9 cellular contexts compared by ENCODE assay signal in the genomic region with DNA sequence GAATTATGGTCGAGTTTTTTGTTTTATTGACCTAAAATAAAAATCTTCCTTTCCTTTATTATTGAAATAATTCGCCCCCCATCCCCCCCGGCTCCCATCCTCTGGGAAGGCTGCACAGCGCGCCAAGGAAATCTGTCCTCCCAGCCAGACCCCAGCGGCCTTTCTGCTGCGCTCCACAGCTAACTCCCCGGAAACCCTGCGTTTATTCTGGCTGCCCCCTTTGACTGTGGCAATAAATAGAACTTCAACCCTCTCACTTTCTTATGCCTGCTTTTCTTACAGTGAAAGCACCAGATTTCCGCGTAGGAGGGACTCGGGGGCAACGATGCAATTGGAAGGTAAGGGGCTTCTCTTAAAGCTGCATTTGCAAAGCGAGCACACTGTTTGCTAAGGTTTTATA. TPM values are rescaled to one million over a fixed set of nuclear protein-coding genes. Genes with fewer than 3 reads are reported as not detected.
DNase-seq lines count a peak whose midpoint lies in the region; ATAC-seq and TF ChIP-seq lines count a peak whose summit lies in the region.
"Had no signal": no experiment of that assay in that cellular context is flagged by ENCODE, and none has a peak within 500 bp of the region (broad histone marks: within the 10 kb centered on the region; RNA-seq: fewer than 3 reads in every experiment).

No MANE protein-coding gene starts in this region.

- POLR2A ChIA-PET in CD4-positive, alpha-beta T cell (lab: Charles Lee): interaction anchor here (0.7 to 1.2 kb wide), 5 partner anchors 10 to 119 kb away, joined by 3 to 8 read pairs (median 4); partner anchors contain the start of genes C19orf12 and POP4

- H3K4me2 ChIP-seq in neural progenitor cell: peak overlapping the region; percentile 45

- H3K27ac ChIP-seq in CD4-positive, alpha-beta T cell (ENCODE audit: low read depth, low read length): no peak overlapping the region
- H3K27ac ChIP-seq in HUES48 (ENCODE audit: low read depth, low read length) (no peak overlapping the region), ectodermal cell (ENCODE audit: insufficient read depth, low read depth, low read length, poor library complexity, severe bottlenecking) (peak overlapping the region; percentile 16), neural progenitor cell (no peak overlapping the region)

- TF ChIP-seq CTCF in CD4-positive, alpha-beta T cell (IDR thresholded peaks at IDR 0.05): no peak
- no peak for TF ChIP-seq CTCF in neural progenitor cell (IDR thresholded peaks at IDR 0.05)

- CTCF ChIA-PET in CD4-positive, alpha-beta T cell (lab: Charles Lee): interaction anchor here (1.0 to 1.6 kb wide), 2 partner anchors 8 to 115 kb away, joined by 3 to 4 read pairs; no protein-coding TSS in a partner anchor

- H3K9me3 Mint-ChIP-seq in CD4-positive, alpha-beta T cell: no peaks in the 10 kb centered on the region
- H3K9me3 Mint-ChIP-seq in neural progenitor cell: no peaks in the 10 kb centered on the region
- H3K9me3 Mint-ChIP-seq in natural killer cell treated with Interleukin-12 subunit alpha and Interleukin-12 subunit beta and Interleukin-15 and Interleukin-18, amount 100 ng/mL, for 72 hours: no peaks in the 10 kb centered on the region
- H3K9me3 Mint-ChIP-seq: stimulated activated naive B cell treated with anti-CD40 and anti-IgM and Interleukin-4, amounts not matched to agents 10 μg/mL and 1 μg/mL and 100 μg/mL, for 72 hours had no signal

- intact Hi-C loops in CD4-positive, alpha-beta T cell (cut with DNase I, micrococcal nuclease): loop anchor here in 1 of 2 experiments (10.0 kb wide), 2 partner anchors 320 to 1630 kb away; no protein-coding TSS in a partner anchor

- H2AFZ ChIP-seq in neural progenitor cell (replicated peaks): peak overlapping the region; percentile 91

- H3K4me1 ChIP-seq in HUES48 (ENCODE audit: control insufficient read depth, insufficient read depth, low read length): peaks cover 13% of the 10 kb centered on the region
- peaks cover 8% of the 10 kb centered on the region for H3K4me1 ChIP-seq in ectodermal cell (ENCODE audit: control insufficient read depth, insufficient read depth, low read length)
- H3K4me1 ChIP-seq in neural progenitor cell: peaks cover 16% of the 10 kb centered on the region

- H3K36me3 ChIP-seq in HUES48 (ENCODE audit: control insufficient read depth, insufficient read depth, low read length) (no peaks in the 10 kb centered on the region), ectodermal cell (ENCODE audit: control insufficient read depth, insufficient read depth, low read length) (no peaks in the 10 kb centered on the region), neural progenitor cell (no peaks in the 10 kb centered on the region)

- ATAC-seq in CD4-positive, alpha-beta T cell (ENCODE audit: poor library complexity): no peak
- ATAC-seq in natural killer cell treated with Interleukin-12 subunit alpha and Interleukin-12 subunit beta and Interleukin-15 and Interleukin-18, amount 100 ng/mL, for 72 hours: no peak

- H3K4me3 Mint-ChIP-seq in CD4-positive, alpha-beta T cell: peak overlapping the region; percentile 25
- peak overlapping the region; percentile 76 for H3K4me3 Mint-ChIP-seq in neural progenitor cell
- H3K4me3 Mint-ChIP-seq in natural killer cell treated with Interleukin-12 subunit alpha and Interleukin-12 subunit beta and Interleukin-15 and Interleukin-18, amount 100 ng/mL, for 72 hours: no peak overlapping the region

- H3K4me3 ChIP-seq in HUES48 (ENCODE audit: low read depth, low read length): peak overlapping the region; percentile 45
- H3K4me3 ChIP-seq in ectodermal cell (ENCODE audit: insufficient read depth, low read depth, low read length): no peak overlapping the region
- H3K4me3 ChIP-seq in neural progenitor cell: no peak overlapping the region

- H3K27me3 ChIP-seq in CD4-positive, alpha-beta T cell (ENCODE audit: control insufficient read depth, insufficient read depth, low read length): peaks cover 5% of the 10 kb centered on the region
- H3K27me3 ChIP-seq in HUES48 (ENCODE audit: control insufficient read depth, insufficient read depth, low read length): peaks cover 7% of the 10 kb centered on the region
- no peaks in the 10 kb centered on the region for H3K27me3 ChIP-seq in ectodermal cell (ENCODE audit: control insufficient read depth, insufficient read depth, low read length, poor library complexity, severe bottlenecking)
- no peaks in the 10 kb centered on the region for H3K27me3 ChIP-seq in neural progenitor cell

- no peaks in the 10 kb centered on the region for H3K36me3 Mint-ChIP-seq in CD4-positive, alpha-beta T cell (ENCODE audit: low read depth)
- H3K36me3 Mint-ChIP-seq in neural progenitor cell: no peaks in the 10 kb centered on the region
- no peaks in the 10 kb centered on the region for H3K36me3 Mint-ChIP-seq in natural killer cell treated with Interleukin-12 subunit alpha and Interleukin-12 subunit beta and Interleukin-15 and Interleukin-18, amount 100 ng/mL, for 72 hours
- H3K36me3 Mint-ChIP-seq: stimulated activated naive B cell treated with anti-CD40 and anti-IgM and Interleukin-4, amounts not matched to agents 10 μg/mL and 1 μg/mL and 100 μg/mL, for 72 hours had no signal

- no peak for DNase-seq in CD4-positive, alpha-beta T cell
- DNase-seq in neural progenitor cell (ENCODE audit: low spot score): no peak
- DNase-seq in MV-4-11 (lab: John Stamatoyannopoulos, UW): no peak
- no peak for DNase-seq in natural killer cell treated with Interleukin-12 subunit alpha and Interleukin-12 subunit beta and Interleukin-15 and Interleukin-18, amount 100 ng/mL, for 72 hours (ENCODE audit: low spot score)
- DNase-seq in NCI-H2107 treated with DMSO at 0.1 percent for 48 hours (lab: John Stamatoyannopoulos, UW; ENCODE audit: unreplicated experiment): no peak
- no peak for DNase-seq in RKO (ENCODE audit: low spot score)
- DNase-seq: stimulated activated naive B cell treated with anti-CD40 and anti-IgM and Interleukin-4, amounts not matched to agents 10 μg/mL and 1 μg/mL and 100 μg/mL, for 72 hours had no signal

- WGBS in ectodermal cell, 2 experiments: 80 to 84% methylated on average over 14 of the region's 14 CpGs

- peaks cover 21% of the 10 kb centered on the region for H3F3A ChIP-seq in neural progenitor cell (ENCODE audit: low read depth)

- H3K9ac ChIP-seq in HUES48 (ENCODE audit: low read depth, low read length): peak overlapping the region; percentile 70
- H3K9ac ChIP-seq in neural progenitor cell: no peak overlapping the region

- no peak overlapping the region for H3K27ac Mint-ChIP-seq in CD4-positive, alpha-beta T cell
- peak overlapping the region; percentile 78 for H3K27ac Mint-ChIP-seq in neural progenitor cell
- H3K27ac Mint-ChIP-seq in natural killer cell treated with Interleukin-12 subunit alpha and Interleukin-12 subunit beta and Interleukin-15 and Interleukin-18, amount 100 ng/mL, for 72 hours: no peak overlapping the region
- H3K27ac Mint-ChIP-seq: stimulated activated naive B cell treated with anti-CD40 and anti-IgM and Interleukin-4, amounts not matched to agents 10 μg/mL and 1 μg/mL and 100 μg/mL, for 72 hours had no signal

- peaks cover 26% of the 10 kb centered on the region for H3K27me3 Mint-ChIP-seq in CD4-positive, alpha-beta T cell
- H3K27me3 Mint-ChIP-seq in neural progenitor cell (ENCODE audit: insufficient read depth, low read depth): peaks cover 10% of the 10 kb centered on the region
- peaks cover 23 to 26% of the 10 kb centered on the region in 2 donors for H3K27me3 Mint-ChIP-seq in natural killer cell treated with Interleukin-12 subunit alpha and Interleukin-12 subunit beta and Interleukin-15 and Interleukin-18, amount 100 ng/mL, for 72 hours

- H4K20me1 ChIP-seq in neural progenitor cell (ENCODE audit: low read depth): no peaks in the 10 kb centered on the region

- H3K9me3 ChIP-seq in CD4-positive, alpha-beta T cell (ENCODE audit: control insufficient read depth, low read length): no peaks in the 10 kb centered on the region
- H3K9me3 ChIP-seq in HUES48 (ENCODE audit: control insufficient read depth, insufficient read depth, low read length) (no peaks in the 10 kb centered on the region), ectodermal cell (ENCODE audit: control insufficient read depth, low read length) (no peaks in the 10 kb centered on the region), neural progenitor cell (ENCODE audit: low read depth) (no peaks in the 10 kb centered on the region)

- H3K4me1 Mint-ChIP-seq in CD4-positive, alpha-beta T cell (ENCODE audit: low read depth): peaks cover 6% of the 10 kb centered on the region
- H3K4me1 Mint-ChIP-seq in neural progenitor cell: peaks cover 21% of the 10 kb centered on the region
- H3K4me1 Mint-ChIP-seq in natural killer cell treated with Interleukin-12 subunit alpha and Interleukin-12 subunit beta and Interleukin-15 and Interleukin-18, amount 100 ng/mL, for 72 hours (ENCODE audit: low read depth in 2 of 2): no peaks in the 10 kb centered on the region

- H3K79me2 ChIP-seq in neural progenitor cell (ENCODE audit: low read depth): no peaks in the 10 kb centered on the region

RNA-seq across cellular contexts. Expression of gene C19orf12, which starts 9.7 kb away (rescaled TPM):
- total RNA-seq in CD4-positive, alpha-beta T cell: 1 to 10 TPM; 7.7 TPM
- 29.7 TPM for polyA plus RNA-seq in ectodermal cell (2013, experiment 1 of 4)
- polyA plus RNA-seq in ectodermal cell (2013, experiment 2 of 4): 31.6 TPM
- 25.5 TPM for polyA plus RNA-seq in ectodermal cell (2013, experiment 3 of 4)
- 27.8 TPM for polyA plus RNA-seq in ectodermal cell (2013, experiment 4 of 4)
- 27.5 and 28.2 TPM in 2 replicates for total RNA-seq in neural progenitor cell (ENCODE audit: low replicate concordance)
- total RNA-seq in natural killer cell treated with Interleukin-12 subunit alpha and Interleukin-12 subunit beta and Interleukin-15 and Interleukin-18, amount 100 ng/mL, for 72 hours: 10 to 100 TPM; 44.8 to 50.8 TPM

RNA-seq across cellular contexts. Expression of gene PLEKHF1, which starts 59.5 kb away (rescaled TPM):
- total RNA-seq in CD4-positive, alpha-beta T cell: 10 to 100 TPM; 37.5 to 41.0 TPM
- polyA plus RNA-seq in ectodermal cell (2013, experiment 1 of 4): 0.56 TPM
- polyA plus RNA-seq in ectodermal cell (2013, experiment 2 of 4): 0.41 TPM
- polyA plus RNA-seq in ectodermal cell (2013, experiment 3 of 4): 0.43 TPM
- 0.36 TPM for polyA plus RNA-seq in ectodermal cell (2013, experiment 4 of 4)
- 1.2 and 1.4 TPM in 2 replicates for total RNA-seq in neural progenitor cell (ENCODE audit: low replicate concordance)
- total RNA-seq in natural killer cell treated with Interleukin-12 subunit alpha and Interleukin-12 subunit beta and Interleukin-15 and Interleukin-18, amount 100 ng/mL, for 72 hours: 10 to 100 TPM; 15.6 to 17.7 TPM
